In genomic region chr9:109422641-109423040, GRCh38 we compare ENCODE assay signal across 14 cellular contexts.
DNase-seq lines count a peak whose midpoint lies in the region; ATAC-seq and TF ChIP-seq lines count a peak whose summit lies in the region.
"Had no signal": no experiment of that assay in that cellular context is flagged by ENCODE, and none has a peak within 500 bp of the region (broad histone marks: within the 10 kb centered on the region; RNA-seq: fewer than 3 reads in every experiment).

No MANE protein-coding gene starts in this region.

- H3K9me3 ChIP-seq in WERI-Rb-1 (ENCODE audit: severe bottlenecking) (no peaks in the 10 kb centered on the region), tibial nerve (no peaks in the 10 kb centered on the region)
- H3K9me3 ChIP-seq: adrenal gland, Peyer's patch had no signal

- no peaks in the 10 kb centered on the region for H3K9me3 Mint-ChIP-seq in neural crest cell

- no peak for DNase-seq in neural crest cell (ENCODE audit: low read depth, low spot score)
- DNase-seq in HEK293T (ENCODE audit: extremely low spot score), result no peak
- DNase-seq in WERI-Rb-1, result no peak
- DNase-seq in tibial nerve (ENCODE audit: low spot score in 2 of 2), result no peak
- no peak for DNase-seq in stimulated activated naive CD4-positive, alpha-beta T cell treated with Interleukin-2 at 50 U/mL for 16 hours (lab: John Stamatoyannopoulos, UW)
- DNase-seq: activated CD4-positive, CD25-positive, alpha-beta regulatory T cell; adrenal gland; NCI-H1092 treated with DMSO at 0.1 percent for 48 hours; Peyer's patch had no signal

- H3K27me3 ChIP-seq in WERI-Rb-1 (ENCODE audit: insufficient read depth, low read depth, severe bottlenecking) (no peaks in the 10 kb centered on the region), tibial nerve (no peaks in the 10 kb centered on the region)
- H3K27me3 ChIP-seq: adrenal gland, Peyer's patch had no signal

- no peak overlapping the region for H3K27ac ChIP-seq in WERI-Rb-1
- H3K27ac ChIP-seq in tibial nerve, result no peak overlapping the region
- H3K27ac ChIP-seq: Peyer's patch had no signal

- peaks cover 75% of the 10 kb centered on the region for H3K4me1 Mint-ChIP-seq in neural crest cell

- H3K4me1 ChIP-seq in tibial nerve, result no peaks in the 10 kb centered on the region
- H3K4me1 ChIP-seq: Peyer's patch had no signal

- 80 to 82% methylated on average over 7 of the region's 7 CpGs for WGBS in tibial nerve, 2 donors

- CTCF ChIA-PET in HEK293T (lab: Yijun Ruan, JAX), result interaction anchor here (0.8 kb wide), 1 partner anchor 47 kb away, joined by 5 read pairs; no protein-coding TSS in a partner anchor

- TF ChIP-seq CTCF in neural crest cell (conservative IDR thresholded peaks at IDR 0.05) (no peak), WERI-Rb-1 (IDR thresholded peaks at IDR 0.05; ENCODE audit: low read depth, low read length) (no peak), tibial nerve (IDR thresholded peaks at IDR 0.05) (no peak)

- TF ChIP-seq EP300 in tibial nerve (IDR thresholded peaks at IDR 0.05), result no peak

- peak overlapping the region; percentile 14 for H3K27ac Mint-ChIP-seq in neural crest cell (ENCODE audit: unreplicated experiment)
- H3K27ac Mint-ChIP-seq: progenitor cell of endocrine pancreas had no signal

- H3K4me3 Mint-ChIP-seq in neural crest cell, result no peak overlapping the region

- POLR2A ChIA-PET in HEK293T (lab: Yijun Ruan, JAX), result no interaction called here

- no peaks in the 10 kb centered on the region for H3K27me3 Mint-ChIP-seq in neural crest cell (ENCODE audit: low read depth)

- peak; percentile 57 for ATAC-seq in GM18520 (IDR thresholded peaks at IDR 0.05; ENCODE audit: unreplicated experiment)
- ATAC-seq in GM21447 (IDR thresholded peaks at IDR 0.05; ENCODE audit: unreplicated experiment), result peak; percentile 74
- ATAC-seq in HG03135 (IDR thresholded peaks at IDR 0.05; ENCODE audit: unreplicated experiment), result peak; percentile 82
- ATAC-seq: HCT116 had no signal

- H3K4me3 ChIP-seq in WERI-Rb-1 (ENCODE audit: low read depth, low read length) (no peak overlapping the region), tibial nerve (no peak overlapping the region)
- H3K4me3 ChIP-seq: adrenal gland, Peyer's patch had no signal

- no peaks in the 10 kb centered on the region for H3K36me3 Mint-ChIP-seq in neural crest cell (ENCODE audit: low read depth)

- no peaks in the 10 kb centered on the region for H3K36me3 ChIP-seq in WERI-Rb-1
- no peaks in the 10 kb centered on the region for H3K36me3 ChIP-seq in tibial nerve
- H3K36me3 ChIP-seq: adrenal gland had no signal

- TF ChIP-seq POLR2A in tibial nerve (IDR thresholded peaks at IDR 0.05), result no peak

TF ChIP-seq in HEK293T, 16 proteins besides CTCF, POLR2A, EP300 and RAD21:
- no peak for TF ChIP-seq FOXK2 (IDR thresholded peaks at IDR 0.05)
- no peak for TF ChIP-seq BHLHE40 (IDR thresholded peaks at IDR 0.05; ENCODE audit: borderline replicate concordance)
- no peak for TF ChIP-seq SUZ12 (IDR thresholded peaks at IDR 0.05)
- TF ChIP-seq ZNF384 (IDR thresholded peaks at IDR 0.05), result no peak
- TF ChIP-seq FOXA1 (IDR thresholded peaks at IDR 0.05), result no peak
- TF ChIP-seq PKNOX1 (IDR thresholded peaks at IDR 0.05), result no peak
- TF ChIP-seq LEF1 (IDR thresholded peaks at IDR 0.05; ENCODE audit: borderline replicate concordance), result no peak
- no peak for TF ChIP-seq ARNT (IDR thresholded peaks at IDR 0.05)
- TF ChIP-seq TARDBP (IDR thresholded peaks at IDR 0.05), result no peak
- TF ChIP-seq ELF4 (IDR thresholded peaks at IDR 0.05), result no peak
- TF ChIP-seq SP1 (IDR thresholded peaks at IDR 0.05), result no peak
- no peak for TF ChIP-seq NFRKB (IDR thresholded peaks at IDR 0.05)
- no peak for TF ChIP-seq CTBP1 (IDR thresholded peaks at IDR 0.05; ENCODE audit: borderline replicate concordance)
- no peak for TF ChIP-seq FOXM1 (IDR thresholded peaks at IDR 0.05; ENCODE audit: borderline replicate concordance)
- no peak for TF ChIP-seq L3MBTL2 (conservative IDR thresholded peaks at IDR 0.05)
- no peak for TF ChIP-seq HDGF (IDR thresholded peaks at IDR 0.05; ENCODE audit: borderline replicate concordance)
